Comparison of ENCODE assay signal across 8 cellular contexts in genomic region chr2:226916662-226917061, GRCh38.
DNase-seq lines count a peak whose midpoint lies in the region; ATAC-seq and TF ChIP-seq lines count a peak whose summit lies in the region.
"Had no signal": no experiment of that assay in that cellular context is flagged by ENCODE, and none has a peak within 500 bp of the region (broad histone marks: within the 10 kb centered on the region; RNA-seq: fewer than 3 reads in every experiment).

No MANE protein-coding gene starts in this region.

- H3K4me3 Mint-ChIP-seq in memory B cell, result no peak overlapping the region
- no peak overlapping the region for H3K4me3 Mint-ChIP-seq in endothelial cell (ENCODE audit: unreplicated experiment)

- ATAC-seq in GM18873 (IDR thresholded peaks at IDR 0.05; ENCODE audit: low FRiP score, unreplicated experiment) (peak; percentile 89), GM21717 (IDR thresholded peaks at IDR 0.05; ENCODE audit: unreplicated experiment) (peak; percentile 94), HG03175 (IDR thresholded peaks at IDR 0.05; ENCODE audit: unreplicated experiment) (peak; percentile 84), memory B cell (ENCODE audit: low read depth) (peak; percentile 62), SK-N-SH treated with all-trans-retinoic acid at 6 μM for 48 hours (no peak)

- H3K36me3 Mint-ChIP-seq in memory B cell, result peaks cover 45% of the 10 kb centered on the region
- no peaks in the 10 kb centered on the region for H3K36me3 Mint-ChIP-seq in endothelial cell (ENCODE audit: low read depth, unreplicated experiment)

- no peak for TF ChIP-seq CTCF in endothelial cell (IDR thresholded peaks at IDR 0.05; ENCODE audit: unreplicated experiment)

- H3K27me3 Mint-ChIP-seq in memory B cell (no peaks in the 10 kb centered on the region), endothelial cell (ENCODE audit: unreplicated experiment) (no peaks in the 10 kb centered on the region)

- DNase-seq in memory B cell (ENCODE audit: low spot score in 2 of 2), result no peak
- no peak for DNase-seq in endothelial cell (ENCODE audit: low spot score)
- no peak for DNase-seq in NCI-H446 (lab: John Stamatoyannopoulos, UW)
- DNase-seq: spleen had no signal

- H3K4me1 Mint-ChIP-seq in memory B cell (peaks cover 31% of the 10 kb centered on the region), endothelial cell (ENCODE audit: unreplicated experiment) (no peaks in the 10 kb centered on the region)

- H3K9me3 Mint-ChIP-seq in memory B cell (peaks cover 6% of the 10 kb centered on the region), endothelial cell (ENCODE audit: unreplicated experiment) (no peaks in the 10 kb centered on the region)

- H3K27ac Mint-ChIP-seq in memory B cell, result peak overlapping the region; percentile 72
- H3K27ac Mint-ChIP-seq in endothelial cell (ENCODE audit: unreplicated experiment), result no peak overlapping the region

TF ChIP-seq in SK-N-SH treated with all-trans-retinoic acid at 6 μM for 48 hours, 23 proteins besides CTCF, POLR2A, EP300 and RAD21:
- TF ChIP-seq ARNTL (CRISPR knock-in tag; IDR thresholded peaks at IDR 0.05; ENCODE audit: borderline replicate concordance, low read depth), result no peak
- TF ChIP-seq ZNF8 (CRISPR knock-in tag; IDR thresholded peaks at IDR 0.05), result no peak
- no peak for TF ChIP-seq BACH2 (CRISPR knock-in tag; IDR thresholded peaks at IDR 0.05; ENCODE audit: borderline replicate concordance)
- no peak for TF ChIP-seq ZNF565 (CRISPR knock-in tag; conservative IDR thresholded peaks at IDR 0.05; ENCODE audit: low read depth)
- TF ChIP-seq RARB (CRISPR knock-in tag; IDR thresholded peaks at IDR 0.05), result no peak
